8 cellular contexts compared by ENCODE assay signal in the genomic region with DNA sequence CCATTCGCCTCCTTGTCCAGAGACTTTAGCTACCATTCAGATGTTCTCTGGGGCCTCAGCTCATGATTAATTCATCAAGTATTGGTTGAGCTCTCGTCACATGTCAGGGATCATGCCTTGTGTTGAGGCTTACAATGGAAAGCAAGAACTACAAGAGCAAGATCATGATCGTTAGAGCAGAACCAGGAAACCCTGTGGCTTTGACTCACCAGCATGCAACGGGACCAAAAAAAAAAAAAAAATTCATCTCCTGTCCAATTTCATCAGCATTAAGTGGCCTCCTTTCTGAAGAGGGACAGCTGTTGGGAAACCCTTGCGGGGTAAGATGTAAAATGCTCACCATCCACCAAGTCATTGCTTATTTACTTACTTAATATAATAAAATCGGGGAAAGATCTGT.
A peak's percentile ranks its signal among the peaks of the same experiment; 100 is the strongest.
DNase-seq lines count a peak whose midpoint lies in the region; ATAC-seq and TF ChIP-seq lines count a peak whose summit lies in the region.

No MANE protein-coding gene starts in this region.

- in situ Hi-C loops in KBM-7 (cut with MboI; ENCODE audit: low pct_unique_long_range_greater_than_20kb, low sequenced_read_pairs): no loop called here

- H3K4me3 ChIP-seq in fibroblast of mammary gland (ENCODE audit: control insufficient read depth, low read depth, low read length): no peak overlapping the region

- DNase-seq in AML-193 (lab: John Stamatoyannopoulos, UW) (peak; percentile 87 to 90), KBM-7 (peak; percentile 87), fibroblast of mammary gland (ENCODE audit: low read depth) (peak; percentile 88), NCI-H226 (no peak), NCI-H510A treated with DMSO at 0.1 percent for 48 hours (lab: John Stamatoyannopoulos, UW) (no peak)
- no peak for DNase-seq in stimulated activated naive CD4-positive, alpha-beta T cell treated with Interleukin-2 at 50 U/mL for 16 hours (lab: John Stamatoyannopoulos, UW)
- no peak for DNase-seq in stimulated activated CD4-positive, alpha-beta T cell treated with anti-CD3 and anti-CD28 coated beads, Interleukin-4, amount 100 ng/mL, for 4 hours

- ATAC-seq in GM19438 (IDR thresholded peaks at IDR 0.05; ENCODE audit: low read depth, unreplicated experiment): peak; percentile 86

- TF ChIP-seq CTCF in fibroblast of mammary gland (conservative IDR thresholded peaks at IDR 0.05; ENCODE audit: control insufficient read depth, insufficient read depth, low read depth, low read length): no peak

Comparison
In these comparisons a context has a peak if more than half of its experiments do, and no peak if none do; other contexts are left out.
1. DNase-seq: peak in AML-193 (2 of 2), KBM-7 (single experiment) and fibroblast of mammary gland (single experiment); none in NCI-H226 (single experiment), NCI-H510A treated with DMSO at 0.1 percent for 48 hours (single experiment), stimulated activated naive CD4-positive, alpha-beta T cell treated with Interleukin-2 at 50 U/mL for 16 hours (single experiment) and stimulated activated CD4-positive, alpha-beta T cell treated with anti-CD3 and anti-CD28 coated beads, Interleukin-4, amount 100 ng/mL, for 4 hours (0 of 2).